In the genomic region with DNA sequence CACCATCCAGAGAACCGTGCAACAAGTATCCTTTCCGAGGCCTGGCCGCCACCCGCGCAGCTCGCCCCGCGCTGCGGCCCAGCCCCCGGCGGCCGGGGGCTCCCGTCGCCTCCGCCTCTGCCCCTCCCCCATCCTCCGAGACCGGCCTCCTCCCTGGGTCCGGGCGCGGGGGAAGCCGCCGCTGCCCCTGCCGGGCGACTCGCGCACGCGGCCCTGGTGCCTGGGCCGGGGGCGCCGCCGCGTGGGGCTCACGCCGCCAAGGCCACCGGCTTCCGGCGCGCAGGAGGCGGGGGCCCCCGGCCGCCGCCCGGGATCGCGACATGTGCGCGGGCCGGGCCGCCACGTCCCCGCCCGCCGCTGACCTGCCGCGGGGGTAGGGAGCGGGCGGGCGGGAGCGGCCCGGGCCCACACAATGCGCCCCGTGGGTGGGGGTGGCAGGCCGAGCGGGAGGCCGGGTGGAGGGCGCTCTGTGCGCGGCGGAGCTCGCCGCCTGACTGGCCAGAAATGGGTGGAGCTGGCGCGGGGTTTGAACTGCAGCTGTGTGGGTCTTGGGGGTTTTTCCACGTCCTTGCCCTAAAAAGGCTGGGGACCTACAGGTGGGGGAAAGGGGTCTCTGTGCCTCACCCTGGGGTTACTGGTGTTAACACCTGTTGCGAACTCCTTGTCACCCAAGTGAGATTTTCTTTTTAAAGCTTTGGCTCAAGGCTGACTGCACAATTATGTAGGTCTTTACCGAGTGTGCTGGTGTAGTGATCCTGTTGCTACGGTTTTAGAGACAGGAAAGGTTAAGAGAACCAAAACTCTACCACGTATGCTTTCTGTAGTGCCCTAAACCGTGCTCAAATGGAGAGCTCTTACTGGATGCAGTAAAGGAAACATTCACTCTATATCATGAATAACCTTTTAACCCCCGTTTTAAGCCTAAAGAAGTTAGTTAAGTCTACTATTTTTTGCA, we compare ENCODE assay signal across 8 cellular contexts. TPM values are rescaled to one million over a fixed set of nuclear protein-coding genes. Genes with fewer than 3 reads are reported as not detected.
DNase-seq lines count a peak whose midpoint lies in the region; ATAC-seq, FAIRE-seq and TF ChIP-seq lines count a peak whose summit lies in the region.

No MANE protein-coding gene starts in this region.

- H3K79me2 ChIP-seq in DOHH2 (ENCODE audit: control insufficient read depth, low read length) = peaks cover 93% of the 10 kb centered on the region

- FAIRE-seq in kidney (lab: Jason Lieb, UNC) = no peak
- FAIRE-seq in D721Med (lab: Jason Lieb, UNC) = no peak

- H3K9me3 ChIP-seq in DOHH2 (ENCODE audit: control insufficient read depth, insufficient read depth, low read length) (no peaks in the 10 kb centered on the region), breast epithelium (no peaks in the 10 kb centered on the region), kidney (ENCODE audit: control insufficient read depth in 1 of 2, low read length in 2 of 2) (no peaks in the 10 kb centered on the region)

- peaks cover 60% of the 10 kb centered on the region for H3K4me1 ChIP-seq in DOHH2 (ENCODE audit: control insufficient read depth, low read length)
- no peaks in the 10 kb centered on the region for H3K4me1 ChIP-seq in breast epithelium
- H3K4me1 ChIP-seq in kidney (ENCODE audit: control insufficient read depth in 1 of 2, insufficient read depth in 1 of 2, low read depth in 1 of 2, low read length in 2 of 2) = peaks cover 10 to 19% of the 10 kb centered on the region in 2 donors

- no peak for TF ChIP-seq POLR2A in breast epithelium (IDR thresholded peaks at IDR 0.05)

- peaks cover 4% of the 10 kb centered on the region; the same call in 1 of the 2 replicates for H3F3A ChIP-seq in DOHH2 (ENCODE audit: control insufficient read depth, insufficient read depth)

- H3K27me3 ChIP-seq in DOHH2 (ENCODE audit: control insufficient read depth, low read length) = no peaks in the 10 kb centered on the region
- no peaks in the 10 kb centered on the region for H3K27me3 ChIP-seq in breast epithelium

- peaks cover 24% of the 10 kb centered on the region for H4K20me1 ChIP-seq in DOHH2 (ENCODE audit: control insufficient read depth, insufficient read depth, low read depth, low read length)

- DNase-seq in HT-29 (ENCODE audit: low spot score) = peak; percentile 51
- DNase-seq in UCSD-AML1 (lab: John Stamatoyannopoulos, UW; ENCODE audit: unreplicated experiment) = peak; percentile 67
- DNase-seq in breast epithelium (ENCODE audit: low spot score in 2 of 2) = peak in 1 of 2 donors; percentile 51
- DNase-seq in kidney = peak; percentile 85
- peak; percentile 11 to 35 for DNase-seq in stimulated activated CD4-positive, alpha-beta T cell treated with anti-CD3 and anti-CD28 coated beads, Interleukin-15, amount 100 ng/mL, for 1 hour (ENCODE audit: low read depth in 1 of 2, low spot score in 1 of 2)
- no peak for DNase-seq in D721Med (ENCODE audit: insufficient read length, low spot score)

- H3K27ac ChIP-seq in DOHH2 (ENCODE audit: low read depth, low read length) = peak overlapping the region; percentile 82
- H3K27ac ChIP-seq in breast epithelium = peak overlapping the region; percentile 77 to 92
- peak overlapping the region; percentile 89 to 93 for H3K27ac ChIP-seq in kidney (ENCODE audit: low read depth in 2 of 2, low read length in 2 of 2)

- H3K4me2 ChIP-seq in DOHH2 (ENCODE audit: low read length) = peak overlapping the region; percentile 91

- H3K4me3 ChIP-seq in DOHH2 (ENCODE audit: low read length) (peak overlapping the region; percentile 94), breast epithelium (peak overlapping the region; percentile 62 to 88 (median 74)), kidney (ENCODE audit: low read length in 2 of 2) (peak overlapping the region; percentile 84 to 88)

- ATAC-seq in GM19468 (IDR thresholded peaks at IDR 0.05; ENCODE audit: extremely low read depth, unreplicated experiment) = peak; percentile 12

- peak overlapping the region; percentile 44 to 77 for H3K9ac ChIP-seq in kidney (ENCODE audit: low read length in 2 of 2)

- H3K36me3 ChIP-seq in DOHH2 (ENCODE audit: control insufficient read depth, low read length) = peaks cover 52% of the 10 kb centered on the region
- H3K36me3 ChIP-seq in breast epithelium = no peaks in the 10 kb centered on the region
- H3K36me3 ChIP-seq in kidney (ENCODE audit: control insufficient read depth in 1 of 2, insufficient read depth in 2 of 2, low read length in 2 of 2) = peaks cover 0 to 3% of the 10 kb centered on the region in 2 donors

- H3K9me2 ChIP-seq in DOHH2 (replicated peaks; ENCODE audit: control insufficient read depth, low read length) = no peaks in the 10 kb centered on the region

- TF ChIP-seq CTCF in DOHH2 (IDR thresholded peaks at IDR 0.05; ENCODE audit: low read depth, low read length, poor library complexity, severe bottlenecking) (no peak), breast epithelium (IDR thresholded peaks at IDR 0.05) (peak in 1 of 3 donors; percentile 6), kidney (IDR thresholded peaks at IDR 0.05; ENCODE audit: borderline replicate concordance, extremely low read depth, insufficient read depth) (no peak), D721Med (IDR thresholded peaks at IDR 0.05; ENCODE audit: insufficient read depth, missing control alignments) (no peak)

- intact Hi-C loops in breast epithelium (cut with DNase I; ENCODE audit: low total_unique reads) = no loop called here
- intact Hi-C loops in kidney (cut with DNase I) = no loop called here

RNA-seq across cellular contexts. Expression of a gene that starts 32.3 kb away (rescaled TPM):
- 70.8 and 76.8 TPM in 2 replicates for total RNA-seq in HT-29 (2014; rRNA removed; shearing (Covaris generic))
- total RNA-seq in breast epithelium (100 to 1,000 TPM in 1 of 3 donors, 10 to 100 TPM in 2; 87.5 to 105 (median 87.8) TPM), kidney (86.6 TPM)
- polyA plus RNA-seq in kidney (ENCODE audit: insufficient read depth, low read depth, low replicate concordance) = 15.6 TPM
